In the genomic region with DNA sequence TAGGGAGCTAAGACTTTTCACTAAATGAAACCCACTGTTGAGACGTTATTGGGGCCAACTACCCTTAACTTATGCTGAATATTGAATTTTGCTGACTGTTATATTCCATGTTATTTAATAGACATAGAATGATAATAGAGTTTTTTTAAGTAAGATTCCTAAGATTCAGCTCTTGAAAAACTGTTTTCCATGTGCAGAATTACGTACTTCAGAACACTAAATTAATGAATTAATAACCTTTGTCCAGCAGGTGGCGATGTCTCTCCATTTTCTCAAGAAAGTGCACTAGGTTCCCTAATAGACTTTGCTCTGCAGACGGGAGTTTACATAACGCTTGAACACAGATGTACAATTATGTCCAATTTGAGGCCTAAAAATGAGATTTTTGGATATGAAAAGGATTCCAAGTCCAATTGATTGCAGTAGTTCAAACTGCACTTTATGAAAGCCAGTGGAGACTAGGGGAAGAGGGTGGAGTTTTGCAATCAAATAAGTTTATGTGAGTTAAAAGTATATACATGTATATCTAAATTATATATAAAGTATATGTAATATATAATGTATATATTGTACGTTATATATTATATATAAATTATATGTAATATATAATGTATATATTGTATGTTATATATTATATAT, we compare ENCODE assay signal across 8 cellular contexts.
DNase-seq lines count a peak whose midpoint lies in the region; ATAC-seq, FAIRE-seq and TF ChIP-seq lines count a peak whose summit lies in the region.

No MANE protein-coding gene starts in this region.

- H3K4me1 ChIP-seq in MM.1S (ENCODE audit: low read length), result no peaks in the 10 kb centered on the region
- no peaks in the 10 kb centered on the region for H3K4me1 ChIP-seq in parathyroid adenoma

- no peak overlapping the region for H3K4me3 ChIP-seq in MM.1S (ENCODE audit: low read length)
- no peak overlapping the region for H3K4me3 ChIP-seq in parathyroid adenoma (ENCODE audit: low read depth, low read length)

- DNase-seq in MM.1S (peak; percentile 52), RKO (ENCODE audit: low spot score) (peak; percentile 91), frontal cortex (ENCODE audit: low spot score in 2 of 2) (peak; percentile 41 to 62)
- DNase-seq in activated T-helper 9 cell treated with anti-CD3 and anti-CD28 coated beads, Interleukin-2, amount 50 U/mL, for 16 hours (ENCODE audit: low read depth), result peak; percentile 15

- H3F3A ChIP-seq in MM.1S (ENCODE audit: insufficient read depth, low read length), result no peaks in the 10 kb centered on the region

- H3K9ac ChIP-seq in MM.1S (ENCODE audit: low read length), result no peak overlapping the region
- H3K9ac ChIP-seq in parathyroid adenoma, result no peak overlapping the region

- no peaks in the 10 kb centered on the region for H3K27me3 ChIP-seq in MM.1S (replicated peaks; ENCODE audit: insufficient read depth, low read length)
- no peaks in the 10 kb centered on the region for H3K27me3 ChIP-seq in parathyroid adenoma (ENCODE audit: control insufficient read depth, insufficient read depth, low read length)

- H3K27ac ChIP-seq in MM.1S (ENCODE audit: low read length) (no peak overlapping the region), parathyroid adenoma (no peak overlapping the region)

- H3K79me2 ChIP-seq in MM.1S (ENCODE audit: low read length) (no peaks in the 10 kb centered on the region), parathyroid adenoma (no peaks in the 10 kb centered on the region)

- H3K9me3 ChIP-seq in MM.1S (replicated peaks; ENCODE audit: insufficient read depth, low read length) (no peaks in the 10 kb centered on the region), parathyroid adenoma (ENCODE audit: control insufficient read depth, low read length) (no peaks in the 10 kb centered on the region)

- H3K9me2 ChIP-seq in MM.1S (replicated peaks; ENCODE audit: insufficient read depth, low read length), result no peaks in the 10 kb centered on the region

- no peak for ATAC-seq in GM19324 (IDR thresholded peaks at IDR 0.05; ENCODE audit: low FRiP score, unreplicated experiment)
- ATAC-seq in HG03280 (IDR thresholded peaks at IDR 0.05; ENCODE audit: unreplicated experiment), result no peak

- H3K4me2 ChIP-seq in MM.1S (ENCODE audit: low read depth, low read length) (no peak overlapping the region), parathyroid adenoma (ENCODE audit: low read length) (no peak overlapping the region)

- H2AFZ ChIP-seq in MM.1S (ENCODE audit: low read length) (no peak overlapping the region), parathyroid adenoma (no peak overlapping the region)

- peak; percentile 46 for TF ChIP-seq CTCF in MM.1S (IDR thresholded peaks at IDR 0.05; ENCODE audit: low read length)
- peak; percentile 86 for TF ChIP-seq CTCF in parathyroid adenoma (IDR thresholded peaks at IDR 0.05)

- H3K36me3 ChIP-seq in MM.1S (replicated peaks; ENCODE audit: insufficient read depth, low read length), result no peaks in the 10 kb centered on the region
- H3K36me3 ChIP-seq in parathyroid adenoma (ENCODE audit: control insufficient read depth, insufficient read depth, low read length), result no peaks in the 10 kb centered on the region

- H4K20me1 ChIP-seq in MM.1S (ENCODE audit: insufficient read depth, low read length), result no peaks in the 10 kb centered on the region

- FAIRE-seq in G401.6 (lab: Jason Lieb, UNC) (peak; percentile 96), frontal cortex (lab: Jason Lieb, UNC) (peak; percentile 93)

Comparison
In these comparisons a context has a peak if more than half of its experiments do, and no peak if none do; other contexts are left out.
1. DNase-seq: peak in every context shown above with its lines; median percentile 91 in RKO; 52 in MM.1S; 52 in frontal cortex; 15 in activated T-helper 9 cell treated with anti-CD3 and anti-CD28 coated beads, Interleukin-2, amount 50 U/mL, for 16 hours.